1 cellular context compared by ENCODE assay signal in genomic region chr1:9061949-9062555, GRCh38.
TF ChIP-seq lines count a peak whose summit lies in the region.

No MANE protein-coding gene starts in this region.

TF ChIP-seq in GM12878, 131 proteins besides CTCF, POLR2A, EP300 and RAD21 (continued from another document):
- TF ChIP-seq IRF5 (IDR thresholded peaks at IDR 0.05; ENCODE audit: borderline replicate concordance) (no peak), IRF4 (IDR thresholded peaks at IDR 0.05; ENCODE audit: low read depth, low read length) (no peak), RFX5 (IDR thresholded peaks at IDR 0.05; ENCODE audit: low read depth, low read length) (no peak), KDM1A (IDR thresholded peaks at IDR 0.05; ENCODE audit: borderline replicate concordance) (no peak)
